Comparison of ENCODE assay signal across 10 cellular contexts in genomic region chr12:56718636-56719035, GRCh38. TPM values are rescaled to one million over a fixed set of nuclear protein-coding genes. Genes with fewer than 3 reads are reported as not detected.
DNase-seq lines count a peak whose midpoint lies in the region; ATAC-seq and TF ChIP-seq lines count a peak whose summit lies in the region.
"Had no signal": no experiment of that assay in that cellular context is flagged by ENCODE, and none has a peak within 500 bp of the region (broad histone marks: within the 10 kb centered on the region; RNA-seq: fewer than 3 reads in every experiment).

No MANE protein-coding gene starts in this region.

- WGBS in body of pancreas, 2 donors = 66 to 73% methylated on average over 4 of the region's 4 CpGs

- no peak overlapping the region for H3K4me3 Mint-ChIP-seq in T-helper 2 cell treated with Interferon-gamma antibody and Interleukin-4, amounts not matched to agents 5 μg/mL and 100 μg/mL, for 36 hours
- no peak overlapping the region for H3K4me3 Mint-ChIP-seq in chondrocyte (ENCODE audit: unreplicated experiment)
- H3K4me3 Mint-ChIP-seq in progenitor cell of endocrine pancreas (ENCODE audit: low read depth) = no peak overlapping the region

- H3K9me3 Mint-ChIP-seq in T-helper 2 cell treated with Interferon-gamma antibody and Interleukin-4, amounts not matched to agents 5 μg/mL and 100 μg/mL, for 36 hours = no peaks in the 10 kb centered on the region
- H3K9me3 Mint-ChIP-seq in chondrocyte (ENCODE audit: low read depth) (no peaks in the 10 kb centered on the region), progenitor cell of endocrine pancreas (ENCODE audit: low read depth) (no peaks in the 10 kb centered on the region)

- H3K4me1 Mint-ChIP-seq in T-helper 2 cell treated with Interferon-gamma antibody and Interleukin-4, amounts not matched to agents 5 μg/mL and 100 μg/mL, for 36 hours (ENCODE audit: low read depth) = peaks cover 63% of the 10 kb centered on the region
- H3K4me1 Mint-ChIP-seq in chondrocyte (ENCODE audit: low read depth) = peaks cover 62% of the 10 kb centered on the region
- peaks cover 66% of the 10 kb centered on the region for H3K4me1 Mint-ChIP-seq in progenitor cell of endocrine pancreas (ENCODE audit: low read depth)

- no peaks in the 10 kb centered on the region for H3K27me3 Mint-ChIP-seq in T-helper 2 cell treated with Interferon-gamma antibody and Interleukin-4, amounts not matched to agents 5 μg/mL and 100 μg/mL, for 36 hours (ENCODE audit: low read depth)
- H3K27me3 Mint-ChIP-seq in chondrocyte (ENCODE audit: low read depth) (no peaks in the 10 kb centered on the region), progenitor cell of endocrine pancreas (no peaks in the 10 kb centered on the region)

- intact Hi-C loops in body of pancreas (cut with DNase I) = no loop called here

- peaks cover 79% of the 10 kb centered on the region for H3K4me1 ChIP-seq in body of pancreas

- H3K36me3 ChIP-seq in KOPT-K1 (ENCODE audit: insufficient read depth, low read length) (peaks cover 94% of the 10 kb centered on the region), body of pancreas (replicated peaks in 1 of 2; ENCODE audit: insufficient read depth in 1 of 2, low read depth in 2 of 2) (peaks cover 0 to 6% of the 10 kb centered on the region in 2 donors)

- ATAC-seq in body of pancreas (no peak), HG03135 (IDR thresholded peaks at IDR 0.05; ENCODE audit: unreplicated experiment) (no peak)

- no peak for DNase-seq in T-helper 2 cell treated with Interferon-gamma antibody and Interleukin-4, amounts not matched to agents 5 μg/mL and 100 μg/mL, for 36 hours (ENCODE audit: low spot score)
- no peak for DNase-seq in T-helper 2 cell
- DNase-seq in chondrocyte (ENCODE audit: low spot score) = no peak
- no peak for DNase-seq in progenitor cell of endocrine pancreas (ENCODE audit: low spot score, unreplicated experiment)
- no peak for DNase-seq in NCI-H748 treated with DMSO at 0.1 percent for 48 hours (lab: John Stamatoyannopoulos, UW)
- DNase-seq in body of pancreas = no peak
- DNase-seq: esophagus squamous epithelium, NCI-H69 had no signal

- H3K9me3 ChIP-seq in KOPT-K1 (ENCODE audit: insufficient read depth, low read length, poor library complexity, severe bottlenecking) = no peaks in the 10 kb centered on the region
- no peaks in the 10 kb centered on the region for H3K9me3 ChIP-seq in body of pancreas
- H3K9me3 ChIP-seq: esophagus squamous epithelium had no signal

- peaks cover 75% of the 10 kb centered on the region for H3K36me3 Mint-ChIP-seq in T-helper 2 cell treated with Interferon-gamma antibody and Interleukin-4, amounts not matched to agents 5 μg/mL and 100 μg/mL, for 36 hours (ENCODE audit: low read depth)
- H3K36me3 Mint-ChIP-seq in chondrocyte (ENCODE audit: low read depth) (peaks cover 37% of the 10 kb centered on the region), progenitor cell of endocrine pancreas (ENCODE audit: insufficient read depth) (peaks cover 42% of the 10 kb centered on the region)

- TF ChIP-seq CTCF in chondrocyte (IDR thresholded peaks at IDR 0.05) (no peak), progenitor cell of endocrine pancreas (IDR thresholded peaks at IDR 0.05; ENCODE audit: unreplicated experiment) (no peak), body of pancreas (IDR thresholded peaks at IDR 0.05) (no peak)

- H3K27ac Mint-ChIP-seq in T-helper 2 cell treated with Interferon-gamma antibody and Interleukin-4, amounts not matched to agents 5 μg/mL and 100 μg/mL, for 36 hours = peak overlapping the region; percentile 80
- H3K27ac Mint-ChIP-seq in chondrocyte (ENCODE audit: unreplicated experiment) = peak overlapping the region; percentile 50
- peak overlapping the region; percentile 88 for H3K27ac Mint-ChIP-seq in progenitor cell of endocrine pancreas

- H3K4me3 ChIP-seq in body of pancreas = no peak overlapping the region
- H3K4me3 ChIP-seq: esophagus squamous epithelium had no signal

- TF ChIP-seq POLR2A in body of pancreas (IDR thresholded peaks at IDR 0.05) = no peak

- no peaks in the 10 kb centered on the region for H3K27me3 ChIP-seq in body of pancreas
- H3K27me3 ChIP-seq: esophagus squamous epithelium had no signal

- H3K27ac ChIP-seq in KOPT-K1 (ENCODE audit: low read depth, low read length, poor library complexity, severe bottlenecking) = peak overlapping the region; percentile 84
- H3K27ac ChIP-seq in body of pancreas = no peak overlapping the region

RNA-seq across cellular contexts. Expression of gene NACA, which starts 6.5 kb away (rescaled TPM):
- total RNA-seq in chondrocyte = 483 to 537 TPM (median 513 TPM) in 3 replicates
- total RNA-seq in progenitor cell of endocrine pancreas = 811 and 841 TPM in 2 replicates
- 100 to 1,000 TPM; 465 to 734 TPM for total RNA-seq in body of pancreas

RNA-seq across cellular contexts. Expression of gene PTGES3, which starts 30.6 kb away (rescaled TPM):
- total RNA-seq in chondrocyte (123 to 156 TPM (median 127 TPM) in 3 replicates), progenitor cell of endocrine pancreas (231 and 234 TPM in 2 replicates), body of pancreas (10 to 100 TPM; 27.4 to 56.0 TPM)

RNA-seq across cellular contexts. Expression of gene PRIM1, which starts 33.5 kb away (rescaled TPM):
- total RNA-seq in chondrocyte (3.3 to 7.7 TPM (median 3.5 TPM) in 3 replicates), progenitor cell of endocrine pancreas (21.2 and 26.6 TPM in 2 replicates), body of pancreas (10 to 100 TPM in 1 of 2 donors, 1 to 10 TPM in 1; 4.4 to 28.0 TPM)

RNA-seq across cellular contexts. Expression of gene HSD17B6, which starts 44.5 kb away (rescaled TPM):
- total RNA-seq in chondrocyte = 0.27 to 1.0 TPM (median 0.80 TPM) in 3 replicates
- total RNA-seq in progenitor cell of endocrine pancreas = 0.60 and 0.71 TPM in 2 replicates
- 10 to 100 TPM in 1 of 2 donors, not detected in 1; 10.5 TPM for total RNA-seq in body of pancreas
